ENCODE assay signal across 14 cellular contexts in the genomic region with DNA sequence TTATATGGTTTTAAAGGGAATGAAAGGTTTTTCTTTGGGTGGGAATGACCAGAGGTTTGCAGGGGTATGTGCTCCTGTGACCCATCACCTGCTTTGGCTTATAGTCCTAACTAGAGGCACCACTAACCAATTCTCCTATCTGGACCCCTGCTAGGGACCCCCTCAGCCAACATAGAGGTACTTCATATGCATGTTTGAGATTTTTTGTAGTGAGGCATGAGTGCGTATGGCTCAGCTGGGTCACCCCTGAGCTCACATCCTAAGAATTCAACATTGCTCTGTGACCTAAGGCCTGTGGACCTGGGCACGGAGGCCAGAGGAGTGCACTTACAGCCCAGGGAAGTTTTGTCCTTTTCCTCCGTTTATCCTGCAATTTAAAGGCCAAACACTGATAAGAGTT.
DNase-seq lines count a peak whose midpoint lies in the region; ATAC-seq and TF ChIP-seq lines count a peak whose summit lies in the region.
"Had no signal": no experiment of that assay in that cellular context is flagged by ENCODE, and none has a peak within 500 bp of the region (broad histone marks: within the 10 kb centered on the region; RNA-seq: fewer than 3 reads in every experiment).

No MANE protein-coding gene starts in this region.

- no peak overlapping the region for H3K4me3 Mint-ChIP-seq in GM23338
- no peak overlapping the region for H3K4me3 Mint-ChIP-seq in neural progenitor cell
- no peak overlapping the region for H3K4me3 Mint-ChIP-seq in CD4-positive, alpha-beta T cell
- H3K4me3 Mint-ChIP-seq: CD4-positive, CD25-positive, alpha-beta regulatory T cell had no signal

- H3K4me2 ChIP-seq in GM23338 (no peak overlapping the region), neural progenitor cell (no peak overlapping the region)

- H3K4me3 ChIP-seq in GM23338 (no peak overlapping the region), neural progenitor cell (no peak overlapping the region)
- H3K4me3 ChIP-seq: GM12878, HAP-1 had no signal

- POLR2A ChIA-PET in CD4-positive, alpha-beta T cell (lab: Charles Lee): no interaction called here

- no peak for DNase-seq in GM23338 (ENCODE audit: low spot score)
- peak; percentile 71 for DNase-seq in cerebellar cortex (ENCODE audit: low spot score)
- DNase-seq in neural progenitor cell (ENCODE audit: low spot score): no peak
- no peak for DNase-seq in amniotic stem cell (lab: John Stamatoyannopoulos, UW)
- DNase-seq in CD4-positive, alpha-beta T cell: no peak
- DNase-seq in A172 (ENCODE audit: low spot score): no peak
- DNase-seq: ACHN; BE2C; C1 segment of cervical spinal cord; CD4-positive, CD25-positive, alpha-beta regulatory T cell; DMS79 had no signal

- intact Hi-C loops in CD4-positive, alpha-beta T cell (cut with DNase I, micrococcal nuclease): no loop called here

- no peak for TF ChIP-seq CTCF in GM23338 (conservative IDR thresholded peaks at IDR 0.05; ENCODE audit: low read depth in 2 of 2)
- no peak for TF ChIP-seq CTCF in neural progenitor cell (IDR thresholded peaks at IDR 0.05)
- TF ChIP-seq CTCF in CD4-positive, alpha-beta T cell (IDR thresholded peaks at IDR 0.05): no peak

- H3K9me2 ChIP-seq in GM23338 (ENCODE audit: insufficient read depth): no peaks in the 10 kb centered on the region

- no peak for ATAC-seq in GM23338
- no peak for ATAC-seq in CD4-positive, alpha-beta T cell (ENCODE audit: poor library complexity)
- ATAC-seq: GM12878 had no signal

- H3K27ac Mint-ChIP-seq in GM23338 (no peak overlapping the region), neural progenitor cell (no peak overlapping the region)
- H3K27ac Mint-ChIP-seq in CD4-positive, alpha-beta T cell: no peak overlapping the region
- H3K27ac Mint-ChIP-seq: CD4-positive, CD25-positive, alpha-beta regulatory T cell had no signal

- no peaks in the 10 kb centered on the region; the same call in 1 of the 3 replicates for H3K4me1 Mint-ChIP-seq in GM23338
- H3K4me1 Mint-ChIP-seq in neural progenitor cell: peaks cover 8% of the 10 kb centered on the region
- H3K4me1 Mint-ChIP-seq in CD4-positive, alpha-beta T cell (ENCODE audit: low read depth): no peaks in the 10 kb centered on the region
- H3K4me1 Mint-ChIP-seq: CD4-positive, CD25-positive, alpha-beta regulatory T cell had no signal

- H3K9me3 Mint-ChIP-seq in GM23338 (peaks cover 3% of the 10 kb centered on the region; the same call in 1 of the 3 replicates), neural progenitor cell (peaks cover 12% of the 10 kb centered on the region)
- no peaks in the 10 kb centered on the region for H3K9me3 Mint-ChIP-seq in CD4-positive, alpha-beta T cell
- H3K9me3 Mint-ChIP-seq: CD4-positive, CD25-positive, alpha-beta regulatory T cell had no signal

- H2AFZ ChIP-seq in GM23338: peak overlapping the region; percentile 23; the same call in 1 of the 2 replicates
- H2AFZ ChIP-seq in neural progenitor cell (replicated peaks): peak overlapping the region; percentile 30

- no peaks in the 10 kb centered on the region for H3K9me3 ChIP-seq in neural progenitor cell (ENCODE audit: low read depth)
- H3K9me3 ChIP-seq in CD4-positive, alpha-beta T cell (ENCODE audit: control insufficient read depth, low read length): no peaks in the 10 kb centered on the region
- H3K9me3 ChIP-seq: BE2C, Caco-2, HAP-1 had no signal

- no peaks in the 10 kb centered on the region for H3K36me3 ChIP-seq in GM23338 (ENCODE audit: insufficient read depth)
- no peaks in the 10 kb centered on the region for H3K36me3 ChIP-seq in neural progenitor cell
- H3K36me3 ChIP-seq: BE2C, HAP-1 had no signal

- H4K20me1 ChIP-seq in GM23338 (replicated peaks; ENCODE audit: insufficient read depth): no peaks in the 10 kb centered on the region
- H4K20me1 ChIP-seq in neural progenitor cell (ENCODE audit: low read depth): no peaks in the 10 kb centered on the region

- H3F3A ChIP-seq in GM23338 (replicated peaks; ENCODE audit: low read depth) (no peaks in the 10 kb centered on the region), neural progenitor cell (ENCODE audit: low read depth) (no peaks in the 10 kb centered on the region)

- CTCF ChIA-PET in CD4-positive, alpha-beta T cell (lab: Charles Lee): interaction anchor here (0.9 kb wide), 1 partner anchor 10 kb away, joined by 3 read pairs; no protein-coding TSS in a partner anchor

- H3K36me3 Mint-ChIP-seq in GM23338 (ENCODE audit: low read depth) (no peaks in the 10 kb centered on the region), neural progenitor cell (no peaks in the 10 kb centered on the region)
- H3K36me3 Mint-ChIP-seq in CD4-positive, alpha-beta T cell (ENCODE audit: low read depth): no peaks in the 10 kb centered on the region
- H3K36me3 Mint-ChIP-seq: CD4-positive, CD25-positive, alpha-beta regulatory T cell had no signal

- no peak overlapping the region for H3K9ac ChIP-seq in neural progenitor cell

- H3K4me1 ChIP-seq in GM23338 (ENCODE audit: insufficient read depth): no peaks in the 10 kb centered on the region
- H3K4me1 ChIP-seq in neural progenitor cell: no peaks in the 10 kb centered on the region
- H3K4me1 ChIP-seq: BE2C, HAP-1 had no signal

- H3K27me3 Mint-ChIP-seq in GM23338 (ENCODE audit: insufficient read depth, low read depth, poor library complexity) (peaks cover 3% of the 10 kb centered on the region), neural progenitor cell (ENCODE audit: insufficient read depth, low read depth) (peaks cover 2% of the 10 kb centered on the region)
- peaks cover 15% of the 10 kb centered on the region for H3K27me3 Mint-ChIP-seq in CD4-positive, alpha-beta T cell
- H3K27me3 Mint-ChIP-seq: CD4-positive, CD25-positive, alpha-beta regulatory T cell had no signal

- H3K27ac ChIP-seq in GM23338 (ENCODE audit: low read depth) (no peak overlapping the region), neural progenitor cell (no peak overlapping the region)
- H3K27ac ChIP-seq in CD4-positive, alpha-beta T cell (ENCODE audit: low read depth, low read length): no peak overlapping the region

- no peaks in the 10 kb centered on the region for H3K27me3 ChIP-seq in GM23338 (ENCODE audit: insufficient read depth)
- H3K27me3 ChIP-seq in neural progenitor cell: no peaks in the 10 kb centered on the region
- no peaks in the 10 kb centered on the region for H3K27me3 ChIP-seq in CD4-positive, alpha-beta T cell (ENCODE audit: control insufficient read depth, insufficient read depth, low read length)
- H3K27me3 ChIP-seq: BE2C had no signal

- H3K79me2 ChIP-seq in GM23338 (replicated peaks; ENCODE audit: insufficient read depth) (no peaks in the 10 kb centered on the region), neural progenitor cell (ENCODE audit: low read depth) (no peaks in the 10 kb centered on the region)

TF ChIP-seq in GM23338, 12 proteins besides CTCF, POLR2A, EP300 and RAD21 (continues in another document):
- TF ChIP-seq POLR2AphosphoS5 (IDR thresholded peaks at IDR 0.05; ENCODE audit: low read depth) (no peak), JUNB (IDR thresholded peaks at IDR 0.05; ENCODE audit: unreplicated experiment) (no peak), ETS1 (IDR thresholded peaks at IDR 0.05) (no peak)
